11 cellular contexts compared by ENCODE assay signal in the genomic region with DNA sequence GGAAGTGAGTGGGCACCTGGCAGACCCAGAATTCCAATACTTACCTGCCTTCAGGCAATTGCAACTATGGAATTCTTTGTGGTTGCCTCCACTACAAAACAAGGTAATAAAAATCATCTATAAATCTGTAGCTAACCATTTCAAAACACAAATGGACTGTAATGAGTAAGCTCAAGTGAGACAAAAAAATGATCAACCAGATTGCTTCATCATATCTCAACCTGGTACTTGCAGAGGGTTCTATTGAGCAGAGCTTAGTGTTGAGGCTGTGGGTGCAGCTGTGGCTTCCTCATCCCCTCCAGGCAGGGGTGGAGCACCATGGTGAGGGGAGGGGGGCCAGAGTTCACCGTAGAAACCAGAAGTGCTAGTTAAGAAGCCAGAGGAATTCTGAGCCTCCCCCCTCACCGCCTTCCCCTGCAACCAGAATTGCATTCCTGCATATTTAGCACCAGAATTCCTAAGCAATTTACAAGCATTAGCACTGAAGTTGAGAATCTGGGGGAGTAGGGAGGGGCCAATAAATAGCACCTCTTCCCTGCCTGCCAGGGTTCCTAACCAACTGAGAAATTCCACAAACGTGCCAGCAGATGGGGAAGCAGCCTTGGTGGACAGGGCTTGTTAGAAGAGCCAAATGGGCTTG. TPM values are rescaled to one million over a fixed set of nuclear protein-coding genes. Genes with fewer than 3 reads are reported as not detected.
DNase-seq lines count a peak whose midpoint lies in the region; FAIRE-seq and TF ChIP-seq lines count a peak whose summit lies in the region.
"Had no signal": no experiment of that assay in that cellular context is flagged by ENCODE, and none has a peak within 500 bp of the region (broad histone marks: within the 10 kb centered on the region; RNA-seq: fewer than 3 reads in every experiment).

No MANE protein-coding gene starts in this region.

- no peak overlapping the region for H3K4me3 Mint-ChIP-seq in astrocyte (ENCODE audit: unreplicated experiment)

- H3K36me3 ChIP-seq in HUES6 (ENCODE audit: control insufficient read depth, insufficient read depth, low read length) (no peaks in the 10 kb centered on the region), astrocyte (ENCODE audit: insufficient read depth, low read length) (no peaks in the 10 kb centered on the region)

- no peaks in the 10 kb centered on the region for H3K27me3 ChIP-seq in HUES6 (ENCODE audit: control insufficient read depth, insufficient read depth, low read length)
- no peaks in the 10 kb centered on the region for H3K27me3 ChIP-seq in astrocyte (ENCODE audit: insufficient read depth, low read length)

- no peaks in the 10 kb centered on the region for H3K79me2 ChIP-seq in astrocyte (ENCODE audit: insufficient read depth, low read length)

- H3K4me1 ChIP-seq in HUES6 (ENCODE audit: control insufficient read depth, insufficient read depth, low read length): peaks cover 13% of the 10 kb centered on the region; the same call in 1 of the 2 replicates
- peaks cover 16% of the 10 kb centered on the region for H3K4me1 ChIP-seq in astrocyte (ENCODE audit: insufficient read depth, low read length)

- peaks cover 11% of the 10 kb centered on the region for H3K9me3 Mint-ChIP-seq in astrocyte (ENCODE audit: unreplicated experiment)

- H3K27ac Mint-ChIP-seq in astrocyte (ENCODE audit: unreplicated experiment): peak overlapping the region; percentile 34

- H3K36me3 Mint-ChIP-seq in astrocyte (ENCODE audit: low read depth, unreplicated experiment): no peaks in the 10 kb centered on the region

- peak overlapping the region; percentile 29 for H3K4me2 ChIP-seq in astrocyte (ENCODE audit: low read length)

- TF ChIP-seq CTCF in astrocyte (IDR thresholded peaks at IDR 0.05; ENCODE audit: insufficient read depth, low read depth, low read length): no peak

- peak; percentile 89 for FAIRE-seq in astrocyte (lab: Jason Lieb, UNC)

- no peaks in the 10 kb centered on the region for H3K27me3 Mint-ChIP-seq in astrocyte (ENCODE audit: low read depth, unreplicated experiment)

- H3K4me3 ChIP-seq in HUES6 (ENCODE audit: low read depth, low read length) (no peak overlapping the region), astrocyte (ENCODE audit: insufficient read depth, low read depth, low read length) (no peak overlapping the region)

- H3K27ac ChIP-seq in HUES6 (ENCODE audit: low read depth, low read length) (0 out of 2 replicates have a peak overlapping the region, but pooled peaks have one; percentile 12), astrocyte (ENCODE audit: low read depth, low read length) (no peak overlapping the region)

- H3K9me3 ChIP-seq in HUES6 (ENCODE audit: control insufficient read depth, insufficient read depth, low read depth, low read length) (peaks cover 75% of the 10 kb centered on the region), astrocyte (ENCODE audit: insufficient read depth, low read depth, low read length) (no peaks in the 10 kb centered on the region)

- H3K9ac ChIP-seq in HUES6 (ENCODE audit: low read length): no peak overlapping the region
- no peak overlapping the region for H3K9ac ChIP-seq in astrocyte (ENCODE audit: low read length)

- H3K4me1 Mint-ChIP-seq in astrocyte (ENCODE audit: low read depth, unreplicated experiment): peaks cover 27% of the 10 kb centered on the region

- no peaks in the 10 kb centered on the region for H4K20me1 ChIP-seq in astrocyte (ENCODE audit: insufficient read depth, low read length)

- DNase-seq in CD1c-positive myeloid dendritic cell (ENCODE audit: extremely low spot score) (peak; percentile 21), astrocyte (ENCODE audit: low read depth) (peak; percentile 93), kidney glomerular epithelial cell (lab: John Stamatoyannopoulos, UW) (peak; percentile 47), middle frontal gyrus (ENCODE audit: extremely low spot score, low spot score) (no peak), NCI-H2107 treated with DMSO at 0.1 percent for 48 hours (lab: John Stamatoyannopoulos, UW; ENCODE audit: unreplicated experiment) (no peak), RKO (ENCODE audit: low spot score) (no peak)
- DNase-seq in stimulated activated naive CD4-positive, alpha-beta T cell (lab: John Stamatoyannopoulos, UW): no peak
- DNase-seq: NCI-H2171 had no signal

- H2AFZ ChIP-seq in astrocyte (ENCODE audit: low read depth, low read length): no peak overlapping the region

RNA-seq across cellular contexts. Expression of gene CTAG1A, which starts 11.5 kb away (rescaled TPM):
- not detected in 2 replicates for total RNA-seq in astrocyte
- total RNA-seq: fibroblast of lung, skeletal muscle tissue had no signal

RNA-seq across cellular contexts. Expression of gene CTAG1B, which starts 22.7 kb away (rescaled TPM):
- not detected in 2 replicates for total RNA-seq in astrocyte
- total RNA-seq: fibroblast of lung, skeletal muscle tissue had no signal

RNA-seq across cellular contexts. Expression of gene IKBKG, which starts 49.0 kb away (rescaled TPM):
- total RNA-seq in astrocyte: 21.4 and 22.3 TPM in 2 replicates

RNA-seq across cellular contexts. Expression of gene G6PD, which starts 49.8 kb away (rescaled TPM):
- 54.1 and 62.8 TPM in 2 replicates for total RNA-seq in astrocyte

RNA-seq across cellular contexts. Expression of gene CTAG2, which starts 57.0 kb away (rescaled TPM):
- total RNA-seq in astrocyte: not detected in 2 replicates
- total RNA-seq: fibroblast of lung, skeletal muscle tissue had no signal

Comparison
In these comparisons a context has a peak if more than half of its experiments do, and no peak if none do; other contexts are left out.
1. DNase-seq: peak in CD1c-positive myeloid dendritic cell (single experiment), astrocyte (single experiment) and kidney glomerular epithelial cell (single experiment); none in middle frontal gyrus (single experiment), NCI-H2107 treated with DMSO at 0.1 percent for 48 hours (single experiment), RKO (single experiment) and stimulated activated naive CD4-positive, alpha-beta T cell (0 of 6).